ENCODE assay signal across 25 cellular contexts in genomic region chr20:10307359-10307735, GRCh38.
DNase-seq lines count a peak whose midpoint lies in the region; ATAC-seq and TF ChIP-seq lines count a peak whose summit lies in the region.
"Had no signal": no experiment of that assay in that cellular context is flagged by ENCODE, and none has a peak within 500 bp of the region (broad histone marks: within the 10 kb centered on the region; RNA-seq: fewer than 3 reads in every experiment).

No MANE protein-coding gene starts in this region.

- no peaks in the 10 kb centered on the region for H3K27me3 ChIP-seq in SK-N-SH (ENCODE audit: insufficient read depth)
- H3K27me3 ChIP-seq in CD4-positive, alpha-beta memory T cell (ENCODE audit: insufficient read depth, low read length): no peaks in the 10 kb centered on the region
- H3K27me3 ChIP-seq: upper lobe of left lung had no signal

- intact Hi-C loops in natural killer cell (cut with micrococcal nuclease): loop anchor here (5.0 kb wide), 1 partner anchor 45 kb away; no protein-coding TSS in a partner anchor
- intact Hi-C loops in CD4-positive, alpha-beta memory T cell (cut with micrococcal nuclease): no loop called here

- H3K4me3 ChIP-seq in SK-N-SH (ENCODE audit: low read depth in 2 of 2, low read length in 1 of 2) (no peak overlapping the region), fibroblast of pulmonary artery (replicated peaks; ENCODE audit: low read depth, low read length) (no peak overlapping the region)
- H3K4me3 ChIP-seq in CD4-positive, alpha-beta memory T cell (ENCODE audit: low read length in 2 of 2): no peak overlapping the region
- H3K4me3 ChIP-seq: skin epidermis, upper lobe of left lung had no signal

- H2AFZ ChIP-seq in SK-N-SH (ENCODE audit: low read depth): no peak overlapping the region

- no peak for TF ChIP-seq RAD21 in SK-N-SH (IDR thresholded peaks at IDR 0.05; ENCODE audit: low read length)

- ATAC-seq in natural killer cell: no peak
- no peak for ATAC-seq in natural killer cell treated with Interleukin-12 subunit alpha and Interleukin-12 subunit beta and Interleukin-15 and Interleukin-18, amount 100 ng/mL, for 72 hours
- no peak for ATAC-seq in GM18861 (IDR thresholded peaks at IDR 0.05; ENCODE audit: unreplicated experiment)

- H3K9me3 ChIP-seq in SK-N-SH: no peaks in the 10 kb centered on the region
- H3K9me3 ChIP-seq in CD4-positive, alpha-beta memory T cell (ENCODE audit: control insufficient read depth in 1 of 2, low read length in 2 of 2): no peaks in the 10 kb centered on the region
- H3K9me3 ChIP-seq: upper lobe of left lung had no signal

- peak overlapping the region; percentile 65 for H3K4me3 Mint-ChIP-seq in natural killer cell
- no peak overlapping the region for H3K4me3 Mint-ChIP-seq in natural killer cell treated with Interleukin-12 subunit alpha and Interleukin-12 subunit beta and Interleukin-15 and Interleukin-18, amount 100 ng/mL, for 72 hours
- H3K4me3 Mint-ChIP-seq in CD4-positive, alpha-beta memory T cell: peak overlapping the region in 1 of 8 donors; percentile 7
- H3K4me3 Mint-ChIP-seq: activated naive CD4-positive, alpha-beta T cell treated with anti-CD3 and anti-CD28 coated beads, Interleukin-2, amount 50 U/mL, for 24 hours; activated T-helper 1 cell treated with anti-CD3 and anti-CD28 coated beads, Interleukin-12 subunit alpha, Interleukin-12 subunit beta, Interleukin-2, Interleukin-4 antibody, amounts not matched to agents 30 ng/mL and 10 ng/mL and 1 ng/mL, durations not matched to agents 14 hours and 24 hours and 36 hours; B cell had no signal

- H3K4me1 Mint-ChIP-seq in natural killer cell: peaks cover 38 to 49% of the 10 kb centered on the region in 2 donors
- peaks cover 29 to 34% of the 10 kb centered on the region in 2 donors for H3K4me1 Mint-ChIP-seq in natural killer cell treated with Interleukin-12 subunit alpha and Interleukin-12 subunit beta and Interleukin-15 and Interleukin-18, amount 100 ng/mL, for 72 hours (ENCODE audit: low read depth in 2 of 2)
- peaks cover 17 to 39% (median 20%) of the 10 kb centered on the region in 4 donors for H3K4me1 Mint-ChIP-seq in CD4-positive, alpha-beta memory T cell
- H3K4me1 Mint-ChIP-seq: activated naive CD4-positive, alpha-beta T cell treated with anti-CD3 and anti-CD28 coated beads, Interleukin-2, amount 50 U/mL, for 24 hours; B cell had no signal

- peaks cover 0 to 4% of the 10 kb centered on the region in 2 donors for H3K9me3 Mint-ChIP-seq in natural killer cell
- no peaks in the 10 kb centered on the region for H3K9me3 Mint-ChIP-seq in natural killer cell treated with Interleukin-12 subunit alpha and Interleukin-12 subunit beta and Interleukin-15 and Interleukin-18, amount 100 ng/mL, for 72 hours
- H3K9me3 Mint-ChIP-seq in CD4-positive, alpha-beta memory T cell: no peaks in the 10 kb centered on the region
- H3K9me3 Mint-ChIP-seq: activated naive CD4-positive, alpha-beta T cell treated with anti-CD3 and anti-CD28 coated beads, Interleukin-2, amount 50 U/mL, for 24 hours; activated T-helper 1 cell treated with anti-CD3 and anti-CD28 coated beads, Interleukin-12 subunit alpha, Interleukin-12 subunit beta, Interleukin-2, Interleukin-4 antibody, amounts not matched to agents 30 ng/mL and 10 ng/mL and 1 ng/mL, durations not matched to agents 14 hours and 24 hours and 36 hours; central memory CD8-positive, alpha-beta T cell had no signal

- peak overlapping the region; percentile 31; the same call in 1 of the 2 replicates for H3K4me2 ChIP-seq in SK-N-SH

- DNase-seq in natural killer cell (no peak), SK-N-SH (no peak), fibroblast of pulmonary artery (ENCODE audit: low read depth) (peak; percentile 54), RWPE1 (ENCODE audit: low spot score) (no peak), NCI-H1436 (lab: John Stamatoyannopoulos, UW) (no peak)
- no peak for DNase-seq in natural killer cell treated with Interleukin-12 subunit alpha and Interleukin-12 subunit beta and Interleukin-15 and Interleukin-18, amount 100 ng/mL, for 72 hours (ENCODE audit: low spot score)
- no peak for DNase-seq in CD4-positive, alpha-beta memory T cell
- DNase-seq: activated CD4-positive, alpha-beta T cell treated with anti-CD3 and anti-CD28 coated beads for 48 hours; aorta; head of caudate nucleus; Karpas-422; NCI-H1048; NCI-H2029; NCI-H2227 treated with DMSO at 0.1 percent for 48 hours; NCI-H82; SHP77 treated with DMSO at 0.1 percent for 48 hours; stimulated activated CD4-positive, alpha-beta T cell treated with anti-CD3 and anti-CD28 coated beads, Interleukin-2, amount 100 ng/mL, for 24 hours; T-helper 1 cell; upper lobe of left lung had no signal

- WGBS in SK-N-SH (ENCODE audit: low lambda C conversion rate): 8% methylated on average over 3 of the region's 3 CpGs

- H3F3A ChIP-seq in SK-N-SH (replicated peaks; ENCODE audit: insufficient read depth): peaks cover 39% of the 10 kb centered on the region

- TF ChIP-seq CTCF in natural killer cell (IDR thresholded peaks at IDR 0.05): no peak
- TF ChIP-seq CTCF in SK-N-SH (IDR thresholded peaks at IDR 0.05): no peak
- no peak for TF ChIP-seq CTCF in fibroblast of pulmonary artery (IDR thresholded peaks at IDR 0.05; ENCODE audit: low read length, missing control alignments)
- TF ChIP-seq CTCF in RWPE1 (conservative IDR thresholded peaks at IDR 0.05; ENCODE audit: low read depth): no peak

- CTCF ChIA-PET in SK-N-SH (lab: Yijun Ruan, JAX) (interaction anchor here (0.8 to 2.5 kb wide), 3 partner anchors 28 to 120 kb away, joined by 3 to 6 read pairs (median 3); no protein-coding TSS in a partner anchor), RWPE1 (lab: Yijun Ruan, JAX) (no interaction called here)
- CTCF ChIA-PET in CD4-positive, alpha-beta memory T cell (lab: Charles Lee; ENCODE audit: partially characterized antibody): interaction anchor here (0.7 kb wide), 1 partner anchor 9 kb away, joined by 3 read pairs; no protein-coding TSS in a partner anchor

- H4K20me1 ChIP-seq in SK-N-SH (ENCODE audit: insufficient read depth): no peaks in the 10 kb centered on the region

- POLR2A ChIA-PET in SK-N-SH (lab: Yijun Ruan, JAX) (no interaction called here), RWPE1 (lab: Yijun Ruan, JAX; ENCODE audit: low non-redundant PET) (no interaction called here)
- POLR2A ChIA-PET in CD4-positive, alpha-beta memory T cell (lab: Charles Lee; ENCODE audit: partially characterized antibody): no interaction called here

- peak overlapping the region; percentile 86 to 95 for H3K27ac ChIP-seq in SK-N-SH (ENCODE audit: low read depth in 2 of 2, low read length in 1 of 2)
- no peak overlapping the region for H3K27ac ChIP-seq in CD4-positive, alpha-beta memory T cell (ENCODE audit: low read depth, low read length)
- no peak overlapping the region for H3K27ac ChIP-seq in RWPE1
- H3K27ac ChIP-seq: skin epidermis, upper lobe of left lung had no signal

- no peaks in the 10 kb centered on the region for H3K79me2 ChIP-seq in SK-N-SH (ENCODE audit: insufficient read depth)

- no peaks in the 10 kb centered on the region for H3K9me2 ChIP-seq in SK-N-SH

- H3K9ac ChIP-seq in SK-N-SH: peak overlapping the region; percentile 26; the same call in 1 of the 2 replicates

- TF ChIP-seq EP300 in SK-N-SH (IDR thresholded peaks at IDR 0.05; ENCODE audit: borderline replicate concordance in 1 of 2, low read depth in 1 of 2, low read length in 1 of 2): no peak

- H3K36me3 ChIP-seq in SK-N-SH (replicated peaks in 1 of 2; ENCODE audit: control insufficient read depth in 1 of 2, insufficient read depth in 2 of 2, low read length in 1 of 2): no peaks in the 10 kb centered on the region
- no peaks in the 10 kb centered on the region for H3K36me3 ChIP-seq in CD4-positive, alpha-beta memory T cell (ENCODE audit: insufficient read depth, low read length)
- H3K36me3 ChIP-seq: upper lobe of left lung had no signal

- no peaks in the 10 kb centered on the region for H3K36me3 Mint-ChIP-seq in natural killer cell
- peaks cover 7% of the 10 kb centered on the region for H3K36me3 Mint-ChIP-seq in natural killer cell treated with Interleukin-12 subunit alpha and Interleukin-12 subunit beta and Interleukin-15 and Interleukin-18, amount 100 ng/mL, for 72 hours
- H3K36me3 Mint-ChIP-seq in CD4-positive, alpha-beta memory T cell: no peaks in the 10 kb centered on the region
- H3K36me3 Mint-ChIP-seq: activated naive CD4-positive, alpha-beta T cell treated with anti-CD3 and anti-CD28 coated beads, Interleukin-2, amount 50 U/mL, for 24 hours had no signal

- H3K27ac Mint-ChIP-seq in natural killer cell: peak overlapping the region in 1 of 2 donors; percentile 38
- H3K27ac Mint-ChIP-seq in natural killer cell treated with Interleukin-12 subunit alpha and Interleukin-12 subunit beta and Interleukin-15 and Interleukin-18, amount 100 ng/mL, for 72 hours: no peak overlapping the region
- peak overlapping the region in 1 of 7 donors; percentile 9 for H3K27ac Mint-ChIP-seq in CD4-positive, alpha-beta memory T cell
- H3K27ac Mint-ChIP-seq: activated naive CD4-positive, alpha-beta T cell treated with anti-CD3 and anti-CD28 coated beads, Interleukin-2, amount 50 U/mL, for 24 hours; activated T-helper 1 cell treated with anti-CD3 and anti-CD28 coated beads, Interleukin-12 subunit alpha, Interleukin-12 subunit beta, Interleukin-2, Interleukin-4 antibody, amounts not matched to agents 30 ng/mL and 10 ng/mL and 1 ng/mL, durations not matched to agents 14 hours and 24 hours and 36 hours; B cell had no signal

- peaks cover 11 to 18% of the 10 kb centered on the region in 2 donors for H3K27me3 Mint-ChIP-seq in natural killer cell (ENCODE audit: low read depth in 2 of 2)
- peaks cover 10 to 31% of the 10 kb centered on the region in 2 donors for H3K27me3 Mint-ChIP-seq in natural killer cell treated with Interleukin-12 subunit alpha and Interleukin-12 subunit beta and Interleukin-15 and Interleukin-18, amount 100 ng/mL, for 72 hours
- peaks cover 7 to 14% of the 10 kb centered on the region in 2 donors for H3K27me3 Mint-ChIP-seq in CD4-positive, alpha-beta memory T cell

- peaks cover 31 to 35% of the 10 kb centered on the region in 2 experiments for H3K4me1 ChIP-seq in SK-N-SH (ENCODE audit: control insufficient read depth in 1 of 2, insufficient read depth in 2 of 2, low read depth in 1 of 2, low read length in 1 of 2)
- peaks cover 14% of the 10 kb centered on the region for H3K4me1 ChIP-seq in CD4-positive, alpha-beta memory T cell (ENCODE audit: insufficient read depth, low read length)
- H3K4me1 ChIP-seq: upper lobe of left lung had no signal

TF ChIP-seq in SK-N-SH, 30 proteins besides CTCF, POLR2A, EP300 and RAD21 (continues in another document):
- TF ChIP-seq, protein P1, sequence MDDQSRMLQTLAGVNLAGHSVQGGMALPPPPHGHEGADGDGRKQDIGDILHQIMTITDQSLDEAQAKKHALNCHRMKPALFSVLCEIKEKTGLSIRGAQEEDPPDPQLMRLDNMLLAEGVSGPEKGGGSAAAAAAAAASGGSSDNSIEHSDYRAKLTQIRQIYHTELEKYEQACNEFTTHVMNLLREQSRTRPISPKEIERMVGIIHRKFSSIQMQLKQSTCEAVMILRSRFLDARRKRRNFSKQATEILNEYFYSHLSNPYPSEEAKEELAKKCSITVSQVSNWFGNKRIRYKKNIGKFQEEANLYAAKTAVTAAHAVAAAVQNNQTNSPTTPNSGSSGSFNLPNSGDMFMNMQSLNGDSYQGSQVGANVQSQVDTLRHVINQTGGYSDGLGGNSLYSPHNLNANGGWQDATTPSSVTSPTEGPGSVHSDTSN (IDR thresholded peaks at IDR 0.05): peak; percentile 51; the same call in 1 of the 2 replicates

Comparison
In these comparisons a context has a peak if more than half of its experiments do, and no peak if none do; other contexts are left out.
1. H3K27ac ChIP-seq: peak in SK-N-SH (2 of 2); none in CD4-positive, alpha-beta memory T cell (single experiment) and RWPE1 (single experiment).